ENCODE assay signal across 8 cellular contexts in genomic region chr16:48385272-48385953, GRCh38. TPM values are rescaled to one million over a fixed set of nuclear protein-coding genes. Genes with fewer than 3 reads are reported as not detected.
DNase-seq lines count a peak whose midpoint lies in the region; ATAC-seq, FAIRE-seq and TF ChIP-seq lines count a peak whose summit lies in the region.

A gene with protein sequence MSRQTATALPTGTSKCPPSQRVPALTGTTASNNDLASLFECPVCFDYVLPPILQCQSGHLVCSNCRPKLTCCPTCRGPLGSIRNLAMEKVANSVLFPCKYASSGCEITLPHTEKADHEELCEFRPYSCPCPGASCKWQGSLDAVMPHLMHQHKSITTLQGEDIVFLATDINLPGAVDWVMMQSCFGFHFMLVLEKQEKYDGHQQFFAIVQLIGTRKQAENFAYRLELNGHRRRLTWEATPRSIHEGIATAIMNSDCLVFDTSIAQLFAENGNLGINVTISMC (minus strand): TSS chr16:48385413. CDS start chr16:48362428, 22,985 bp downstream.

- peak within 1 kb of the TSS; percentile 33 for H3K27ac ChIP-seq in DOHH2 (ENCODE audit: low read depth, low read length)
- H3K27ac ChIP-seq in SJSA1 = peak within 1 kb of the TSS; percentile 100
- peak within 1 kb of the TSS; percentile 93 for H3K27ac ChIP-seq in neutrophil
- H3K27ac ChIP-seq in substantia nigra (ENCODE audit: low read depth, low read length, poor library complexity, severe bottlenecking) = peak within 1 kb of the TSS; percentile 93

- H3K36me3 ChIP-seq in DOHH2 (ENCODE audit: control insufficient read depth, low read length) (no peaks in the 10 kb centered on the region), SJSA1 (peaks cover 14% of the 10 kb centered on the region), neutrophil (no peaks in the 10 kb centered on the region)

- TF ChIP-seq RAD21 in Ishikawa (IDR thresholded peaks at IDR 0.05; ENCODE audit: low read depth) = no peak

- peaks cover 19% of the 10 kb centered on the region for H3K4me1 ChIP-seq in DOHH2 (ENCODE audit: control insufficient read depth, low read length)
- H3K4me1 ChIP-seq in SJSA1 (replicated peaks) = peaks cover 20% of the 10 kb centered on the region
- H3K4me1 ChIP-seq in neutrophil (ENCODE audit: control insufficient read depth in 1 of 2, insufficient read depth in 1 of 2, low read depth in 1 of 2, low read length in 1 of 2) = peaks cover 42 to 48% of the 10 kb centered on the region in 2 experiments

- peak; percentile 47; the same call in 1 of the 2 replicates for TF ChIP-seq EP300 in Ishikawa (IDR thresholded peaks at IDR 0.05; ENCODE audit: borderline replicate concordance)

- peak within 1 kb of the TSS; percentile 83 for H3K4me3 ChIP-seq in DOHH2 (ENCODE audit: low read length)
- peak within 1 kb of the TSS; percentile 100 for H3K4me3 ChIP-seq in SJSA1
- H3K4me3 ChIP-seq in neutrophil (ENCODE audit: low read depth in 1 of 2, low read length in 1 of 2) = peak within 1 kb of the TSS; percentile 83 to 93

- no peaks in the 10 kb centered on the region for H3F3A ChIP-seq in DOHH2 (ENCODE audit: control insufficient read depth, insufficient read depth)

- peak; percentile 64 for ATAC-seq in GM21529 (IDR thresholded peaks at IDR 0.05; ENCODE audit: unreplicated experiment)

- H3K27me3 ChIP-seq in DOHH2 (ENCODE audit: control insufficient read depth, low read length) (no peaks in the 10 kb centered on the region), SJSA1 (replicated peaks) (no peaks in the 10 kb centered on the region), neutrophil (peaks cover 5% of the 10 kb centered on the region)

- no peak for TF ChIP-seq CTCF in DOHH2 (IDR thresholded peaks at IDR 0.05; ENCODE audit: low read depth, low read length, poor library complexity, severe bottlenecking)
- TF ChIP-seq CTCF in neutrophil (IDR thresholded peaks at IDR 0.05) = no peak

- H3K9me3 ChIP-seq in DOHH2 (ENCODE audit: control insufficient read depth, insufficient read depth, low read length) (no peaks in the 10 kb centered on the region), SJSA1 (replicated peaks) (peaks cover 5% of the 10 kb centered on the region; the same call in 1 of the 2 replicates), neutrophil (no peaks in the 10 kb centered on the region)

- FAIRE-seq in frontal cortex (lab: Jason Lieb, UNC) = no peak

- H3K9me2 ChIP-seq in DOHH2 (replicated peaks; ENCODE audit: control insufficient read depth, low read length) = no peaks in the 10 kb centered on the region

- peaks cover 42% of the 10 kb centered on the region for H3K79me2 ChIP-seq in DOHH2 (ENCODE audit: control insufficient read depth, low read length)

- DNase-seq in SJSA1 (ENCODE audit: low read depth in 1 of 2, low spot score in 2 of 2) (peak; percentile 76 to 87), frontal cortex (ENCODE audit: low spot score in 2 of 2) (peak; percentile 90 to 96), substantia nigra (lab: John Stamatoyannopoulos, UW) (peak in 47 of 49 donors; percentile 11 to 94 (median 72))
- peak; percentile 79 for DNase-seq in activated gamma-delta T cell treated with anti-CD3 and anti-CD28 coated beads, Interleukin-2, amount 50 U/mL, for 16 hours (ENCODE audit: low read depth)

- peak within 1 kb of the TSS; percentile 98 for H3K4me2 ChIP-seq in DOHH2 (ENCODE audit: low read length)

- H4K20me1 ChIP-seq in DOHH2 (ENCODE audit: control insufficient read depth, insufficient read depth, low read depth, low read length) = peaks cover 22% of the 10 kb centered on the region

TF ChIP-seq in Ishikawa, 13 proteins besides CTCF, POLR2A, EP300 and RAD21:
- TF ChIP-seq TAF1 (IDR thresholded peaks at IDR 0.05; ENCODE audit: low read depth) = peak; percentile 66
- TF ChIP-seq TEAD4 (IDR thresholded peaks at IDR 0.05) = no peak
- peak; percentile 96 for TF ChIP-seq ZBTB7A (IDR thresholded peaks at IDR 0.05; ENCODE audit: low read depth)
- TF ChIP-seq TCF12 (IDR thresholded peaks at IDR 0.05; ENCODE audit: low read depth) = peak; percentile 37; the same call in 1 of the 2 replicates
- TF ChIP-seq FOXM1 (IDR thresholded peaks at IDR 0.05; ENCODE audit: borderline replicate concordance, low read depth) = no peak
- TF ChIP-seq CEBPB (IDR thresholded peaks at IDR 0.05) = no peak
- TF ChIP-seq EGR1 (IDR thresholded peaks at IDR 0.05) = peak; percentile 0; the same call in 1 of the 2 replicates
- TF ChIP-seq YY1 (IDR thresholded peaks at IDR 0.05; ENCODE audit: low read depth) = 0 out of 2 replicates have a peak, but pooled peaks have one; percentile 43
- TF ChIP-seq, protein P1, sequence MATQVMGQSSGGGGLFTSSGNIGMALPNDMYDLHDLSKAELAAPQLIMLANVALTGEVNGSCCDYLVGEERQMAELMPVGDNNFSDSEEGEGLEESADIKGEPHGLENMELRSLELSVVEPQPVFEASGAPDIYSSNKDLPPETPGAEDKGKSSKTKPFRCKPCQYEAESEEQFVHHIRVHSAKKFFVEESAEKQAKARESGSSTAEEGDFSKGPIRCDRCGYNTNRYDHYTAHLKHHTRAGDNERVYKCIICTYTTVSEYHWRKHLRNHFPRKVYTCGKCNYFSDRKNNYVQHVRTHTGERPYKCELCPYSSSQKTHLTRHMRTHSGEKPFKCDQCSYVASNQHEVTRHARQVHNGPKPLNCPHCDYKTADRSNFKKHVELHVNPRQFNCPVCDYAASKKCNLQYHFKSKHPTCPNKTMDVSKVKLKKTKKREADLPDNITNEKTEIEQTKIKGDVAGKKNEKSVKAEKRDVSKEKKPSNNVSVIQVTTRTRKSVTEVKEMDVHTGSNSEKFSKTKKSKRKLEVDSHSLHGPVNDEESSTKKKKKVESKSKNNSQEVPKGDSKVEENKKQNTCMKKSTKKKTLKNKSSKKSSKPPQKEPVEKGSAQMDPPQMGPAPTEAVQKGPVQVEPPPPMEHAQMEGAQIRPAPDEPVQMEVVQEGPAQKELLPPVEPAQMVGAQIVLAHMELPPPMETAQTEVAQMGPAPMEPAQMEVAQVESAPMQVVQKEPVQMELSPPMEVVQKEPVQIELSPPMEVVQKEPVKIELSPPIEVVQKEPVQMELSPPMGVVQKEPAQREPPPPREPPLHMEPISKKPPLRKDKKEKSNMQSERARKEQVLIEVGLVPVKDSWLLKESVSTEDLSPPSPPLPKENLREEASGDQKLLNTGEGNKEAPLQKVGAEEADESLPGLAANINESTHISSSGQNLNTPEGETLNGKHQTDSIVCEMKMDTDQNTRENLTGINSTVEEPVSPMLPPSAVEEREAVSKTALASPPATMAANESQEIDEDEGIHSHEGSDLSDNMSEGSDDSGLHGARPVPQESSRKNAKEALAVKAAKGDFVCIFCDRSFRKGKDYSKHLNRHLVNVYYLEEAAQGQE (IDR thresholded peaks at IDR 0.05; ENCODE audit: low read depth) = no peak
- TF ChIP-seq NFIC (IDR thresholded peaks at IDR 0.05) = no peak
- peak; percentile 52 for TF ChIP-seq MAX (IDR thresholded peaks at IDR 0.05)

RNA-seq across cellular contexts. Expression of the gene that starts here (rescaled TPM):
- total RNA-seq in SJSA1 (2014; rRNA removed; shearing (Covaris generic)) = 34.8 and 36.7 TPM in 2 replicates
- total RNA-seq in frontal cortex = 223 TPM

Comparison
In these comparisons a context has a peak if more than half of its experiments do, and no peak if none do; other contexts are left out.
1. Peak in every context shown above with its lines: DNase-seq, ATAC-seq, H3K4me3 ChIP-seq and H3K27ac ChIP-seq.
2. H3K27ac ChIP-seq: peak in every context shown above with its lines; median percentile 100 in SJSA1; 93 in neutrophil; 93 in substantia nigra; 33 in DOHH2.